11 cellular contexts compared by ENCODE assay signal in genomic region chr5:52987711-52988329, GRCh38. TPM values are rescaled to one million over a fixed set of nuclear protein-coding genes. Genes with fewer than 3 reads are reported as not detected.
DNase-seq lines count a peak whose midpoint lies in the region; ATAC-seq lines count a peak whose summit lies in the region.
"Had no signal": no experiment of that assay in that cellular context is flagged by ENCODE, and none has a peak within 500 bp of the region (broad histone marks: within the 10 kb centered on the region; RNA-seq: fewer than 3 reads in every experiment).

No MANE protein-coding gene starts in this region.

- H3K27ac Mint-ChIP-seq in activated T-helper 2 cell treated with anti-CD3 and anti-CD28 coated beads, Interferon-gamma antibody, Interleukin-2, Interleukin-4, amounts not matched to agents 10 μg/mL and 5 μg/mL and 100 μg/mL, durations not matched to agents 14 hours and 24 hours and 36 hours = peak overlapping the region; percentile 16

- intact Hi-C loops in activated T-helper 2 cell treated with anti-CD3 and anti-CD28 coated beads, Interferon-gamma antibody, Interleukin-2, Interleukin-4, amounts not matched to agents 10 μg/mL and 5 μg/mL and 100 μg/mL, durations not matched to agents 14 hours and 24 hours and 36 hours (cut with micrococcal nuclease) = loop anchor here (1.0 to 2.0 kb wide), 4 partner anchors 21 to 101 kb away; no protein-coding TSS in a partner anchor
- intact Hi-C loops in left colon (cut with DNase I, micrococcal nuclease) = no loop called here
- intact Hi-C loops in posterior vena cava (cut with DNase I) = no loop called here

- peak overlapping the region; percentile 80 for H3K4me3 Mint-ChIP-seq in activated T-helper 2 cell treated with anti-CD3 and anti-CD28 coated beads, Interferon-gamma antibody, Interleukin-2, Interleukin-4, amounts not matched to agents 10 μg/mL and 5 μg/mL and 100 μg/mL, durations not matched to agents 14 hours and 24 hours and 36 hours (ENCODE audit: low read depth)

- H3K4me1 Mint-ChIP-seq in activated T-helper 2 cell treated with anti-CD3 and anti-CD28 coated beads, Interferon-gamma antibody, Interleukin-2, Interleukin-4, amounts not matched to agents 10 μg/mL and 5 μg/mL and 100 μg/mL, durations not matched to agents 14 hours and 24 hours and 36 hours (ENCODE audit: low read depth) = peaks cover 39% of the 10 kb centered on the region

- H3K36me3 Mint-ChIP-seq in activated T-helper 2 cell treated with anti-CD3 and anti-CD28 coated beads, Interferon-gamma antibody, Interleukin-2, Interleukin-4, amounts not matched to agents 10 μg/mL and 5 μg/mL and 100 μg/mL, durations not matched to agents 14 hours and 24 hours and 36 hours (ENCODE audit: low read depth) = peaks cover 9% of the 10 kb centered on the region

- ATAC-seq in left colon = peak; percentile 35
- no peak for ATAC-seq in HG03571 (IDR thresholded peaks at IDR 0.05; ENCODE audit: unreplicated experiment)
- no peak for ATAC-seq in HG03378 (IDR thresholded peaks at IDR 0.05; ENCODE audit: unreplicated experiment)
- ATAC-seq in GM18870 (IDR thresholded peaks at IDR 0.05; ENCODE audit: unreplicated experiment) = no peak

- no peaks in the 10 kb centered on the region for H3K9me3 Mint-ChIP-seq in activated T-helper 2 cell treated with anti-CD3 and anti-CD28 coated beads, Interferon-gamma antibody, Interleukin-2, Interleukin-4, amounts not matched to agents 10 μg/mL and 5 μg/mL and 100 μg/mL, durations not matched to agents 14 hours and 24 hours and 36 hours

- peaks cover 44% of the 10 kb centered on the region for H3K27me3 Mint-ChIP-seq in activated T-helper 2 cell treated with anti-CD3 and anti-CD28 coated beads, Interferon-gamma antibody, Interleukin-2, Interleukin-4, amounts not matched to agents 10 μg/mL and 5 μg/mL and 100 μg/mL, durations not matched to agents 14 hours and 24 hours and 36 hours (ENCODE audit: low read depth)

- DNase-seq in 8988T = peak; percentile 26
- DNase-seq in HCEC 1CT = peak; percentile 63
- no peak for DNase-seq in activated T-helper 2 cell treated with anti-CD3 and anti-CD28 coated beads, Interferon-gamma antibody, Interleukin-2, Interleukin-4, amounts not matched to agents 10 μg/mL and 5 μg/mL and 100 μg/mL, durations not matched to agents 14 hours and 24 hours and 36 hours (ENCODE audit: low spot score)
- no peak for DNase-seq in left colon
- no peak for DNase-seq in posterior vena cava (ENCODE audit: low spot score)
- DNase-seq: DMS79 treated with DMSO at 0.1 percent for 48 hours, SJCRH30, spleen had no signal

RNA-seq across cellular contexts. Expression of gene ITGA2, which starts 1.3 kb away (rescaled TPM):
- total RNA-seq in activated T-helper 2 cell treated with anti-CD3 and anti-CD28 coated beads, Interferon-gamma antibody, Interleukin-2, Interleukin-4, amounts not matched to agents 10 μg/mL and 5 μg/mL and 100 μg/mL, durations not matched to agents 14 hours and 24 hours and 36 hours = 1.4 and 1.5 TPM in 2 replicates
- total RNA-seq in left colon (10 to 100 TPM; 17.6 to 19.2 TPM), posterior vena cava (10 to 100 TPM in 1 of 2 donors, 1 to 10 TPM in 1; 7.5 to 21.3 TPM)

Comparison
In these comparisons a context has a peak if more than half of its experiments do, and no peak if none do; other contexts are left out.
1. DNase-seq: peak in 8988T (single experiment) and HCEC 1CT (single experiment); none in activated T-helper 2 cell treated with anti-CD3 and anti-CD28 coated beads, Interferon-gamma antibody, Interleukin-2, Interleukin-4, amounts not matched to agents 10 μg/mL and 5 μg/mL and 100 μg/mL, durations not matched to agents 14 hours and 24 hours and 36 hours (single experiment), left colon (0 of 2) and posterior vena cava (single experiment).